ENCODE assay signal across 29 cellular contexts in the genomic region with DNA sequence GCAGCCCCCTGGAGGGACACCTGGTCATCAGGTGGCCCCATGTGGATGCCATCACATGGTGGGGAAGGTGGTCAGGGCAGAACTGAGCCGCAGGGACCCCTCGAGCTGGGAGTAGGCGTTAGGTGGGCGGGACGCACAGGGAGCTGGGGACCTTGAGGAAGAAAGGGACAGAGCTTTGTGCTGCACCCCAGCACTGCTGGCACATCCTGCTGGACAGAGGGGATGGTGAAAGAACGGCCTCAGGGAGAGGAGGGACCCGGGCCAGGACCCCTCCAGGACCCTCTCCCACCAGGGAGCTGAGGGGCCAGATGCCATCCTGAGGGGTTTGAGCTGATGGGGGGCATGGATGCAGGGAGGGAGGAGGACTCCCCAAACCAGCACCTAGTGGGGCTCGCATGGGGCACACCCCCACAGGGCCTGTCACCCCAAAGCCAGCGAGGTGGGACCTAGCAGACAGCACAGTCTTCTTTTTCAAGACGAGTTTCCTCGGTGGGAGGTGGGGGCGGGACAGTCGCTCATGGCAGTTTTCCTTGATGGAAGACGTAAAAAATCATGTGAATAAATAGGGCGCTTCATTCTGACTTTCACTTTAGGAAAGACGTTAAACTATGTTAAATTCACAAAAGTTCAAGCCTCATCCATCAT.
"Had no signal": no experiment of that assay in that cellular context is flagged by ENCODE, and none has a peak within 500 bp of the region (broad histone marks: within the 10 kb centered on the region; RNA-seq: fewer than 3 reads in every experiment).

No MANE protein-coding gene starts in this region.

- DNase-seq: activated B cell treated with CpG ODN at 0.5 μM for 24 hours; activated CD4-positive, alpha-beta memory T cell treated with anti-CD3 and anti-CD28 coated beads, Interleukin-2, amount 10 ng/mL, durations not matched to agents 7 days and 5 days; activated CD4-positive, alpha-beta T cell treated with anti-CD3 and anti-CD28 coated beads for 48 hours; activated gamma-delta T cell; activated naive CD4-positive, alpha-beta T cell treated with anti-CD3 and anti-CD28 coated beads, Interleukin-2, amount 50 U/mL, for 16 hours; anterior cingulate cortex; brain microvascular endothelial cell; central memory CD4-positive, alpha-beta T cell; colonic mucosa; effector memory CD8-positive, alpha-beta T cell; mammary epithelial cell; small intestine; stimulated activated CD4-positive, alpha-beta T cell treated with anti-CD3 and anti-CD28 coated beads, Interleukin-2, amount 100 ng/mL, for 48 hours; stimulated activated naive CD4-positive, alpha-beta T cell treated with Interleukin-2 at 50 U/mL for 16 hours; T1000; thyroid gland; upper lobe of right lung had no signal

- H3K9me3 Mint-ChIP-seq: activated B cell treated with CpG ODN at 0.5 μM for 24 hours; mesothelial cell of epicardium; naive thymus-derived CD8-positive, alpha-beta T cell had no signal

- H3K4me3 ChIP-seq: colonic mucosa, gastroesophageal sphincter, heart left ventricle, pancreas, thyroid gland, upper lobe of right lung had no signal

- H3K27me3 ChIP-seq: brain microvascular endothelial cell, colonic mucosa, dorsolateral prefrontal cortex, esophagus muscularis mucosa, gastroesophageal sphincter, heart left ventricle, neutrophil, pancreas, thyroid gland, upper lobe of right lung had no signal

- H3K4me1 ChIP-seq: colonic mucosa, pancreas, thyroid gland had no signal

- H3K36me3 Mint-ChIP-seq: mesothelial cell of epicardium; naive thymus-derived CD8-positive, alpha-beta T cell had no signal

- H3K36me3 ChIP-seq: brain microvascular endothelial cell, colonic mucosa, esophagus muscularis mucosa, gastroesophageal sphincter, heart left ventricle, neutrophil, pancreas, thyroid gland, upper lobe of right lung had no signal

- H3K4me3 Mint-ChIP-seq: activated B cell treated with CpG ODN at 0.5 μM for 24 hours; activated CD4-positive, alpha-beta memory T cell treated with anti-CD3 and anti-CD28 coated beads, Interleukin-2, amount 10 ng/mL, durations not matched to agents 7 days and 5 days; activated T-helper 1 cell treated with anti-CD3 and anti-CD28 coated beads, Interleukin-12 subunit alpha, Interleukin-12 subunit beta, Interleukin-2, Interleukin-4 antibody, amounts not matched to agents 30 ng/mL and 10 ng/mL and 1 ng/mL, durations not matched to agents 14 hours and 24 hours and 36 hours; effector memory CD8-positive, alpha-beta T cell; mesothelial cell of epicardium; naive thymus-derived CD8-positive, alpha-beta T cell; T-helper 1 cell treated with Interleukin-12 subunit alpha and Interleukin-12 subunit beta and Interleukin-4 antibody, amounts not matched to agents 30 μg/mL and 1 μg/mL, for 36 hours had no signal

- H3K9me3 ChIP-seq: colonic mucosa, esophagus muscularis mucosa, gastroesophageal sphincter, heart left ventricle, neutrophil, pancreas, thyroid gland, upper lobe of right lung had no signal

- H3K27ac Mint-ChIP-seq: activated B cell treated with CpG ODN at 0.5 μM for 24 hours; activated CD4-positive, alpha-beta memory T cell treated with anti-CD3 and anti-CD28 coated beads, Interleukin-2, amount 10 ng/mL, durations not matched to agents 7 days and 5 days; activated T-helper 1 cell treated with anti-CD3 and anti-CD28 coated beads, Interleukin-12 subunit alpha, Interleukin-12 subunit beta, Interleukin-2, Interleukin-4 antibody, amounts not matched to agents 30 ng/mL and 10 ng/mL and 1 ng/mL, durations not matched to agents 14 hours and 24 hours and 36 hours; effector memory CD8-positive, alpha-beta T cell; mesothelial cell of epicardium; T-helper 1 cell treated with Interleukin-12 subunit alpha and Interleukin-12 subunit beta and Interleukin-4 antibody, amounts not matched to agents 30 μg/mL and 1 μg/mL, for 36 hours had no signal

- H3K27ac ChIP-seq: brain microvascular endothelial cell, colonic mucosa, neutrophil, pancreas, thyroid gland, upper lobe of right lung had no signal

- H3K27me3 Mint-ChIP-seq: activated CD4-positive, alpha-beta memory T cell treated with anti-CD3 and anti-CD28 coated beads, Interleukin-2, amount 10 ng/mL, durations not matched to agents 7 days and 5 days; naive thymus-derived CD8-positive, alpha-beta T cell had no signal

- ATAC-seq: effector memory CD8-positive, alpha-beta T cell; gastroesophageal sphincter; left lobe of liver; naive thymus-derived CD8-positive, alpha-beta T cell; sciatic nerve had no signal

- H3K4me1 Mint-ChIP-seq: activated B cell treated with CpG ODN at 0.5 μM for 24 hours had no signal
